In genomic region chrX:103211012-103211715, GRCh38 we compare ENCODE assay signal across 8 cellular contexts. TPM values are rescaled to one million over a fixed set of nuclear protein-coding genes. Genes with fewer than 3 reads are reported as not detected.
A peak's percentile ranks its signal among the peaks of the same experiment; 100 is the strongest.
DNase-seq lines count a peak whose midpoint lies in the region; ATAC-seq and TF ChIP-seq lines count a peak whose summit lies in the region.

No MANE protein-coding gene starts in this region.

- H3K27me3 Mint-ChIP-seq in MCF 10A (ENCODE audit: insufficient read depth, unreplicated experiment): peaks cover 38% of the 10 kb centered on the region
- H3K27me3 Mint-ChIP-seq in stimulated activated naive CD8-positive, alpha-beta T cell treated with anti-CD3 and anti-CD28 coated beads, Interleukin-15, amount 100 ng/mL, for 72 hours: no peaks in the 10 kb centered on the region

- ATAC-seq in left lobe of liver (peak; percentile 55), GM18502 (IDR thresholded peaks at IDR 0.05; ENCODE audit: poor library complexity, unreplicated experiment) (no peak)
- peak; percentile 39 for ATAC-seq in stimulated activated naive CD8-positive, alpha-beta T cell treated with anti-CD3 and anti-CD28 coated beads, Interleukin-15, amount 100 ng/mL, for 72 hours

- intact Hi-C loops in MCF 10A (cut with micrococcal nuclease): loop anchor here (1.0 to 2.0 kb wide), 3 partner anchors 38 to 253 kb away; no protein-coding TSS in a partner anchor

- POLR2A ChIA-PET in MCF 10A (lab: Yijun Ruan, JAX): interaction anchor here (1.2 kb wide), 1 partner anchor 253 kb away, joined by 3 read pairs; no protein-coding TSS in a partner anchor

- H3K27ac Mint-ChIP-seq in MCF 10A (ENCODE audit: low read depth, unreplicated experiment): no peak overlapping the region
- no peak overlapping the region for H3K27ac Mint-ChIP-seq in stimulated activated naive CD8-positive, alpha-beta T cell treated with anti-CD3 and anti-CD28 coated beads, Interleukin-15, amount 100 ng/mL, for 72 hours

- peak; percentile 39 for TF ChIP-seq CTCF in MCF 10A (IDR thresholded peaks at IDR 0.05; ENCODE audit: unreplicated experiment)

- CTCF ChIA-PET in MCF 10A (lab: Yijun Ruan, JAX): interaction anchor here (0.5 to 2.5 kb wide), 30 partner anchors 10 to 609 kb away, joined by 3 to 16 read pairs (median 4); no protein-coding TSS in a partner anchor

- DNase-seq in NCI-H2196 (lab: John Stamatoyannopoulos, UW; ENCODE audit: unreplicated experiment): peak; percentile 17
- DNase-seq in NCI-H2196 treated with DMSO at 0.1 percent for 48 hours (lab: John Stamatoyannopoulos, UW; ENCODE audit: unreplicated experiment): no peak
- peak; percentile 66 for DNase-seq in HT-29 (ENCODE audit: low spot score)
- DNase-seq in SK-MEL-5 (ENCODE audit: low read depth, low spot score): peak; percentile 66
- peak; percentile 53 for DNase-seq in MCF 10A (ENCODE audit: unreplicated experiment)
- DNase-seq in left lobe of liver (ENCODE audit: low spot score): peak; percentile 40
- DNase-seq in stimulated activated naive CD8-positive, alpha-beta T cell treated with anti-CD3 and anti-CD28 coated beads, Interleukin-15, amount 100 ng/mL, for 72 hours: peak; percentile 22 to 28

- H3K9me3 Mint-ChIP-seq in MCF 10A (ENCODE audit: unreplicated experiment): no peaks in the 10 kb centered on the region
- H3K9me3 Mint-ChIP-seq in stimulated activated naive CD8-positive, alpha-beta T cell treated with anti-CD3 and anti-CD28 coated beads, Interleukin-15, amount 100 ng/mL, for 72 hours: no peaks in the 10 kb centered on the region

- H3K4me1 Mint-ChIP-seq in MCF 10A (ENCODE audit: insufficient read depth, unreplicated experiment): no peaks in the 10 kb centered on the region
- H3K4me1 Mint-ChIP-seq in stimulated activated naive CD8-positive, alpha-beta T cell treated with anti-CD3 and anti-CD28 coated beads, Interleukin-15, amount 100 ng/mL, for 72 hours: peaks cover 10% of the 10 kb centered on the region

- no peak overlapping the region for H3K4me3 Mint-ChIP-seq in MCF 10A (ENCODE audit: unreplicated experiment)
- H3K4me3 Mint-ChIP-seq in stimulated activated naive CD8-positive, alpha-beta T cell treated with anti-CD3 and anti-CD28 coated beads, Interleukin-15, amount 100 ng/mL, for 72 hours: no peak overlapping the region

- no TSS peak for BruUV-seq in MCF 10A (replicated peaks; lab: Mats Ljungman, UMichigan)

- H3K36me3 Mint-ChIP-seq in MCF 10A (ENCODE audit: insufficient read depth, unreplicated experiment): no peaks in the 10 kb centered on the region

- in situ Hi-C loops in SK-MEL-5 (cut with HindIII; ENCODE audit: low pct_unique_long_range_greater_than_20kb, low sequenced_read_pairs): no loop called here

RNA-seq across cellular contexts. Expression of gene BEX4, which starts 3.7 kb away (rescaled TPM):
- not detected in 2 replicates for total RNA-seq in HT-29 (2014; rRNA removed; shearing (Covaris generic))
- 104 and 110 TPM in 2 replicates for total RNA-seq in SK-MEL-5 (2014; rRNA removed; shearing (Covaris generic))
- 129 and 130 TPM in 2 replicates for polyA plus RNA-seq in SK-MEL-5 (2015; cell fraction: cytosol; rRNA removed)
- polyA plus RNA-seq in SK-MEL-5 (2015; cell fraction: nucleus; rRNA removed): 82.6 and 83.8 TPM in 2 replicates
- total RNA-seq in MCF 10A (2022): not detected in 2 replicates
- total RNA-seq in left lobe of liver: 1.8 TPM

RNA-seq across cellular contexts. Expression of gene TCEAL8, which starts 43.8 kb away (rescaled TPM):
- 6.7 and 8.1 TPM in 2 replicates for total RNA-seq in HT-29 (2014; rRNA removed; shearing (Covaris generic))
- total RNA-seq in SK-MEL-5 (2014; rRNA removed; shearing (Covaris generic)): 174 and 191 TPM in 2 replicates
- polyA plus RNA-seq in SK-MEL-5 (2015; cell fraction: cytosol; rRNA removed): 88.7 and 98.7 TPM in 2 replicates
- 29.8 and 30.9 TPM in 2 replicates for polyA plus RNA-seq in SK-MEL-5 (2015; cell fraction: nucleus; rRNA removed)
- total RNA-seq in MCF 10A (2022) (20.2 and 22.1 TPM in 2 replicates), left lobe of liver (8.5 TPM)

Comparison
In these comparisons a context has a peak if more than half of its experiments do, and no peak if none do; other contexts are left out.
1. RNA of gene BEX4, which starts 3.7 kb away (total RNA-seq): 104 to 110 TPM in SK-MEL-5; 1.8 TPM in left lobe of liver (single experiment), not detected in HT-29 and not detected in MCF 10A; every median in the first group is over 10 times any median in the second.